In the genomic region with DNA sequence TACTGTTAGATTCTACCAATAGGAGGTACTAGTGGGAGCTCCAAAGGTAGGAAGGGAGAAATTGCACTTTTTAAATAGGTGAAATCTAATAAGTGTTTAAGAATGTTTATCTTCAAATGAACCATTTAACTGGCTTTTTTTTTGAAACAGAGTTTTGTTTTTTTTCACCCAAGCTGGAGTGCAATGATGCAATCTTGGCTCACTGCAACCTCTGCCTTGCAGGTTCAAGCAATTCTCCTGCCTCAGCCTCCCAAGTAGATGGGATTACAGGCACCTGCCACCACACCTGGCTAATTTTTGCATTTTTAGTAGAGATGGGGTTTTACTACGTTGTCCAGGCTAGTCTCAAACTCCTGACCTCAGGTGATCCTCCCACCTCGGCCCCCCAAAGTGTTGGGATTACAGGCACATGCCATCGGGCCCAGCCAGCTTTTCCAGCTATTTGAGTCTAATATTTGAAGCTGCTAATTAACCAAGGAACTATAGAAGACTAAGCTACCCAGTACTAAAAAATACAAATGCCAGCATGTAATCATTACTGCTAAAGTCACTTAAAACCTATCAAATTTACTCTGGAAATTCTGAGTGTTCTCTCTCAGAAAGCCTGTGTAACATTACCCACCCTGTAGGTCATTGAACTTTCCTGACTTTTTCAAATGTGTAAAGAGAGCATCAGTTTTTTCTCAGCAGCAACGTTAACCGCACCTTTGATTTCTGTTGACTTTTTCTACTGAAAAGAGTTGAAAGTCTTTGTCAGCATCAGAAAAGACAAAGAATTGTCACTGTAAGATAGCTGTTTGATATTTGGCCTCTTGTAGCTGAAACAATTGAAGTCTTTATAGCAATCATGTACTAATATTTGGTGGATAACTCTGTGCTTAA, we compare ENCODE assay signal across 24 cellular contexts. TPM values are rescaled to one million over a fixed set of nuclear protein-coding genes. Genes with fewer than 3 reads are reported as not detected.
"Had no signal": no experiment of that assay in that cellular context is flagged by ENCODE, and none has a peak within 500 bp of the region (broad histone marks: within the 10 kb centered on the region; RNA-seq: fewer than 3 reads in every experiment).

No MANE protein-coding gene starts in this region.

- H3K9me3 Mint-ChIP-seq: activated T-helper 2 cell treated with anti-CD3 and anti-CD28 coated beads, Interferon-gamma antibody, Interleukin-2, Interleukin-4, amounts not matched to agents 10 μg/mL and 5 μg/mL and 100 μg/mL, durations not matched to agents 14 hours and 24 hours and 36 hours; naive B cell had no signal

- H3K27me3 ChIP-seq: ascending aorta, breast epithelium, esophagus squamous epithelium had no signal

- H3K27me3 Mint-ChIP-seq: T-helper 17 cell had no signal

- FAIRE-seq: endothelial cell of umbilical vein, kidney had no signal

- H3K4me3 Mint-ChIP-seq: naive B cell; stimulated activated naive B cell treated with anti-CD40 and anti-IgM and Interleukin-4, amounts not matched to agents 10 μg/mL and 1 μg/mL and 100 μg/mL, for 72 hours; T-helper 17 cell had no signal

- H3K4me1 Mint-ChIP-seq: stimulated activated naive B cell treated with anti-CD40 and anti-IgM and Interleukin-4, amounts not matched to agents 10 μg/mL and 1 μg/mL and 100 μg/mL, for 72 hours had no signal

- ATAC-seq: SK-N-SH treated with all-trans-retinoic acid at 6 μM for 48 hours; stimulated activated naive B cell treated with anti-CD40 and anti-IgM and Interleukin-4, amounts not matched to agents 10 μg/mL and 1 μg/mL and 100 μg/mL, for 72 hours; T-helper 17 cell had no signal

- H3K36me3 ChIP-seq: ascending aorta, breast epithelium, esophagus squamous epithelium, left ventricle myocardium inferior had no signal

- H3K27ac ChIP-seq: ascending aorta, breast epithelium, esophagus squamous epithelium, left ventricle myocardium inferior, skin epidermis had no signal

- H3K27ac Mint-ChIP-seq: activated T-helper 2 cell treated with anti-CD3 and anti-CD28 coated beads, Interferon-gamma antibody, Interleukin-2, Interleukin-4, amounts not matched to agents 10 μg/mL and 5 μg/mL and 100 μg/mL, durations not matched to agents 14 hours and 24 hours and 36 hours; naive B cell; stimulated activated naive B cell treated with anti-CD40 and anti-IgM and Interleukin-4, amounts not matched to agents 10 μg/mL and 1 μg/mL and 100 μg/mL, for 72 hours; T-helper 17 cell had no signal

- H3K4me1 ChIP-seq: ascending aorta had no signal

- H3K36me3 Mint-ChIP-seq: naive B cell; stimulated activated naive B cell treated with anti-CD40 and anti-IgM and Interleukin-4, amounts not matched to agents 10 μg/mL and 1 μg/mL and 100 μg/mL, for 72 hours had no signal

- H3K9me3 ChIP-seq: ascending aorta, breast epithelium, esophagus squamous epithelium, left ventricle myocardium inferior had no signal

- DNase-seq: activated CD4-positive, alpha-beta T cell treated with anti-CD3 and anti-CD28 coated beads for 48 hours; activated CD8-positive, alpha-beta memory T cell treated with anti-CD3 and anti-CD28 coated beads for 24 hours; cerebellar nuclear complex; effector CD8-positive, alpha-beta T cell; esophagus squamous epithelium; hypothalamus; kidney; left ventricle myocardium inferior; naive B cell; nucleus accumbens; stimulated activated CD4-positive, alpha-beta T cell treated with anti-CD3 and anti-CD28 coated beads, Interleukin-15, amount 100 ng/mL, for 24 hours; stimulated activated CD4-positive, alpha-beta T cell treated with anti-CD3 and anti-CD28 coated beads, Interleukin-4, amount 100 ng/mL, for 1 hour; stimulated activated naive B cell treated with anti-CD40 and anti-IgM and Interleukin-4, amounts not matched to agents 10 μg/mL and 1 μg/mL and 100 μg/mL, for 72 hours; T-helper 17 cell; trophoblast cell had no signal

- H3K4me3 ChIP-seq: ascending aorta, breast epithelium, esophagus squamous epithelium, left ventricle myocardium inferior, skin epidermis had no signal

RNA-seq across cellular contexts. Expression of a gene that starts 54.2 kb away (rescaled TPM):
- total RNA-seq: activated T-helper 2 cell treated with anti-CD3 and anti-CD28 coated beads, Interferon-gamma antibody, Interleukin-2, Interleukin-4, amounts not matched to agents 10 μg/mL and 5 μg/mL and 100 μg/mL, durations not matched to agents 14 hours and 24 hours and 36 hours; ascending aorta; fibroblast of villous mesenchyme; left ventricle myocardium inferior; mononuclear cell; posterior vena cava had no signal
